ENCODE assay signal across 8 cellular contexts in genomic region chr1:207823531-207823879, GRCh38.
DNase-seq lines count a peak whose midpoint lies in the region; ATAC-seq and TF ChIP-seq lines count a peak whose summit lies in the region.

No MANE protein-coding gene starts in this region.

- no peak for DNase-seq in T-helper 2 cell treated with Interferon-gamma antibody and Interleukin-4, amounts not matched to agents 5 μg/mL and 100 μg/mL, for 36 hours (ENCODE audit: low spot score)
- DNase-seq in T-helper 2 cell = no peak
- DNase-seq in breast epithelium (ENCODE audit: low spot score in 2 of 2) = no peak
- DNase-seq in lung (ENCODE audit: low spot score) = no peak
- DNase-seq in tibial artery = no peak
- no peak for DNase-seq in AG08395 (ENCODE audit: low spot score)

- TF ChIP-seq CTCF in breast epithelium (IDR thresholded peaks at IDR 0.05) (no peak), lung (IDR thresholded peaks at IDR 0.05; ENCODE audit: control extremely low read depth, extremely low read depth) (no peak), tibial artery (IDR thresholded peaks at IDR 0.05) (no peak)

- intact Hi-C loops in breast epithelium (cut with DNase I; ENCODE audit: low total_unique reads) = no loop called here
- intact Hi-C loops in tibial artery (cut with DNase I; ENCODE audit: low total_unique reads) = no loop called here

- H3K9me3 ChIP-seq in breast epithelium = no peaks in the 10 kb centered on the region
- H3K9me3 ChIP-seq in lung (ENCODE audit: control insufficient read depth in 2 of 2, insufficient read depth in 1 of 2, low read length in 1 of 2) = no peaks in the 10 kb centered on the region
- no peaks in the 10 kb centered on the region for H3K9me3 ChIP-seq in tibial artery

- H3K36me3 Mint-ChIP-seq in T-helper 2 cell treated with Interferon-gamma antibody and Interleukin-4, amounts not matched to agents 5 μg/mL and 100 μg/mL, for 36 hours (ENCODE audit: low read depth) = peaks cover 38% of the 10 kb centered on the region

- 32 to 63% methylated on average over 19 of the region's 19 CpGs for WGBS in lung, 2 donors

- peak overlapping the region; percentile 90 for H3K4me3 Mint-ChIP-seq in T-helper 2 cell treated with Interferon-gamma antibody and Interleukin-4, amounts not matched to agents 5 μg/mL and 100 μg/mL, for 36 hours

- H3K27me3 Mint-ChIP-seq in T-helper 2 cell treated with Interferon-gamma antibody and Interleukin-4, amounts not matched to agents 5 μg/mL and 100 μg/mL, for 36 hours (ENCODE audit: low read depth) = no peaks in the 10 kb centered on the region

- H3K4me1 ChIP-seq in breast epithelium = peaks cover 24 to 45% of the 10 kb centered on the region in 2 donors
- H3K4me1 ChIP-seq in lung (ENCODE audit: control insufficient read depth in 2 of 2, insufficient read depth in 2 of 2, low read length in 2 of 2) = peaks cover 22 to 38% of the 10 kb centered on the region in 2 donors
- H3K4me1 ChIP-seq in tibial artery = peaks cover 0 to 80% (median 62%) of the 10 kb centered on the region in 4 donors

- H3K36me3 ChIP-seq in breast epithelium (no peaks in the 10 kb centered on the region), lung (ENCODE audit: control insufficient read depth in 2 of 2, insufficient read depth in 2 of 2, low read length in 2 of 2) (peaks cover 0 to 8% of the 10 kb centered on the region in 2 donors), tibial artery (peaks cover 20 to 32% (median 24%) of the 10 kb centered on the region in 3 donors)

- H3K27ac Mint-ChIP-seq in T-helper 2 cell treated with Interferon-gamma antibody and Interleukin-4, amounts not matched to agents 5 μg/mL and 100 μg/mL, for 36 hours = peak overlapping the region; percentile 99

- ATAC-seq in lung (ENCODE audit: insufficient read depth, low FRiP score) = no peak
- ATAC-seq in GM21423 (IDR thresholded peaks at IDR 0.05; ENCODE audit: unreplicated experiment) = no peak
- no peak for ATAC-seq in HG02759 (IDR thresholded peaks at IDR 0.05; ENCODE audit: unreplicated experiment)

- no peaks in the 10 kb centered on the region for H3K9me3 Mint-ChIP-seq in T-helper 2 cell treated with Interferon-gamma antibody and Interleukin-4, amounts not matched to agents 5 μg/mL and 100 μg/mL, for 36 hours

- TF ChIP-seq POLR2A in breast epithelium (IDR thresholded peaks at IDR 0.05) = no peak

- peak overlapping the region; percentile 76 to 82 (median 81) for H3K4me3 ChIP-seq in breast epithelium
- peak overlapping the region; percentile 76 for H3K4me3 ChIP-seq in lung
- H3K4me3 ChIP-seq in tibial artery = peak overlapping the region; percentile 63 to 81

- H3K4me1 Mint-ChIP-seq in T-helper 2 cell treated with Interferon-gamma antibody and Interleukin-4, amounts not matched to agents 5 μg/mL and 100 μg/mL, for 36 hours (ENCODE audit: low read depth) = peaks cover 72% of the 10 kb centered on the region

- H3K27me3 ChIP-seq in breast epithelium (no peaks in the 10 kb centered on the region), lung (ENCODE audit: control insufficient read depth, insufficient read depth) (no peaks in the 10 kb centered on the region), tibial artery (no peaks in the 10 kb centered on the region)

- H3K27ac ChIP-seq in breast epithelium = peak overlapping the region; percentile 98
- H3K27ac ChIP-seq in lung (ENCODE audit: low read depth in 1 of 2, low read length in 1 of 2) = peak overlapping the region; percentile 93 to 99
- peak overlapping the region; percentile 100 for H3K27ac ChIP-seq in tibial artery
